In the genomic region with DNA sequence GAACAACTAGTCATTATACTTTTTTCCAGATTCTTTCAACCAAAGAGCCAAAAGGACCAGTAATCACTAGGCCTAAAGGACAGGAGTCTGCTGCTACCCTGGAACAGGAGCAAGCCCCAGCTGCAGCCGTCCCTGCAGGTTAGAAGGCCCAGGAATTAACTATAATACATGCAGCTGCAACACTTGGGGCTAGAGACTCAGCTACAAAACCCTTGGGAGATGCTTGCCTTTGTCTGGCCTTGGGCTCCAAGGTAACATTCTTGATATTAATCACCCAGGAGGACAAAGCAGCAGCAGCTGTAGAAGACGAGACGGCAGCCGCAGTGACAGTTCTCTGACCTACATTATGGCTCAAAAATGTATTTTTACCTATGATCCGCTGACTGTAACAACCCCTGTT, we compare ENCODE assay signal across 17 cellular contexts.
DNase-seq lines count a peak whose midpoint lies in the region; ATAC-seq and TF ChIP-seq lines count a peak whose summit lies in the region.
"Had no signal": no experiment of that assay in that cellular context is flagged by ENCODE, and none has a peak within 500 bp of the region (broad histone marks: within the 10 kb centered on the region; RNA-seq: fewer than 3 reads in every experiment).

No MANE protein-coding gene starts in this region.

- no peak for TF ChIP-seq CTCF in CD8-positive, alpha-beta T cell (IDR thresholded peaks at IDR 0.05)

- H3K27ac ChIP-seq in epithelial cell of prostate = peak overlapping the region; percentile 39
- no peak overlapping the region for H3K27ac ChIP-seq in CD8-positive, alpha-beta T cell (ENCODE audit: low read depth, low read length)
- H3K27ac ChIP-seq: tibial nerve had no signal

- H3K27ac Mint-ChIP-seq in CD8-positive, alpha-beta T cell = no peak overlapping the region
- H3K27ac Mint-ChIP-seq: effector memory CD8-positive, alpha-beta T cell had no signal

- CTCF ChIA-PET in CD8-positive, alpha-beta T cell (lab: Charles Lee) = no interaction called here

- H3K4me1 ChIP-seq in CD8-positive, alpha-beta T cell (ENCODE audit: insufficient read depth, low read length) = no peaks in the 10 kb centered on the region
- H3K4me1 ChIP-seq: tibial nerve had no signal

- H3K27me3 ChIP-seq in CD8-positive, alpha-beta T cell (ENCODE audit: insufficient read depth, low read length) = no peaks in the 10 kb centered on the region
- H3K27me3 ChIP-seq: tibial nerve had no signal

- peaks cover 5% of the 10 kb centered on the region for H3K9me3 Mint-ChIP-seq in CD8-positive, alpha-beta T cell

- H3K36me3 ChIP-seq in CD8-positive, alpha-beta T cell (ENCODE audit: insufficient read depth, low read length) = no peaks in the 10 kb centered on the region
- H3K36me3 ChIP-seq: HAP-1, tibial nerve had no signal

- ATAC-seq in sciatic nerve = peak; percentile 69
- no peak for ATAC-seq in CD8-positive, alpha-beta T cell
- no peak for ATAC-seq in HG02852 (IDR thresholded peaks at IDR 0.05; ENCODE audit: unreplicated experiment)
- ATAC-seq: effector memory CD8-positive, alpha-beta T cell; stimulated activated naive CD8-positive, alpha-beta T cell treated with anti-CD3 and anti-CD28 coated beads, Interleukin-15, Interleukin-2, amounts not matched to agents 100 U/mL and 50 U/mL, for 24 hours had no signal

- intact Hi-C loops in sciatic nerve (cut with DNase I) = no loop called here
- intact Hi-C loops in CD8-positive, alpha-beta T cell (cut with DNase I, micrococcal nuclease) = no loop called here

- POLR2A ChIA-PET in CD8-positive, alpha-beta T cell (lab: Charles Lee) = no interaction called here

- H3K27me3 Mint-ChIP-seq in CD8-positive, alpha-beta T cell (ENCODE audit: low read depth) = no peaks in the 10 kb centered on the region
- H3K27me3 Mint-ChIP-seq: effector memory CD8-positive, alpha-beta T cell had no signal

- no peaks in the 10 kb centered on the region for H3K4me1 Mint-ChIP-seq in CD8-positive, alpha-beta T cell (ENCODE audit: low read depth)

- DNase-seq in NCI-H82 (lab: John Stamatoyannopoulos, UW) (peak; percentile 45), NCI-H82 treated with DMSO at 0.1 percent for 48 hours (lab: John Stamatoyannopoulos, UW; ENCODE audit: unreplicated experiment) (no peak), NCI-H2107 (lab: John Stamatoyannopoulos, UW) (peak; percentile 28), epithelial cell of prostate (ENCODE audit: low read depth, low spot score) (no peak), sciatic nerve (ENCODE audit: low spot score) (no peak), glomerular visceral epithelial cell (ENCODE audit: extremely low spot score) (no peak)
- DNase-seq in CD8-positive, alpha-beta T cell = no peak
- DNase-seq: amygdala; C1 segment of cervical spinal cord; DMS53; effector memory CD8-positive, alpha-beta T cell; KBM-7; RPMI8226; stimulated activated naive CD8-positive, alpha-beta T cell treated with anti-CD3 and anti-CD28 coated beads, Interleukin-15, Interleukin-2, amounts not matched to agents 100 U/mL and 50 U/mL, for 24 hours had no signal

- H3K36me3 Mint-ChIP-seq in CD8-positive, alpha-beta T cell = no peaks in the 10 kb centered on the region

- no peak overlapping the region for H3K4me3 ChIP-seq in CD8-positive, alpha-beta T cell (ENCODE audit: low read depth, low read length)
- H3K4me3 ChIP-seq: HAP-1, tibial nerve had no signal

- H3K9me3 ChIP-seq in CD8-positive, alpha-beta T cell (ENCODE audit: low read length) = no peaks in the 10 kb centered on the region
- H3K9me3 ChIP-seq: HAP-1, tibial nerve had no signal

- no peak overlapping the region for H3K4me3 Mint-ChIP-seq in CD8-positive, alpha-beta T cell
- H3K4me3 Mint-ChIP-seq: effector memory CD8-positive, alpha-beta T cell had no signal

Comparison
In these comparisons a context has a peak if more than half of its experiments do, and no peak if none do; other contexts are left out.
1. DNase-seq: peak in NCI-H82 (single experiment) and NCI-H2107 (single experiment); none in NCI-H82 treated with DMSO at 0.1 percent for 48 hours (single experiment), epithelial cell of prostate (single experiment), sciatic nerve (single experiment), glomerular visceral epithelial cell (single experiment) and CD8-positive, alpha-beta T cell (0 of 7).